ENCODE assay signal across 1 cellular context in genomic region chr15:45179221-45179985, GRCh38.
A peak's percentile ranks its signal among the peaks of the same experiment; 100 is the strongest.
TF ChIP-seq lines count a peak whose summit lies in the region.

No MANE protein-coding gene starts in this region.

TF ChIP-seq in K562, 482 proteins besides CTCF, POLR2A, EP300 and RAD21:
- TF ChIP-seq CTCFL (IDR thresholded peaks at IDR 0.05; ENCODE audit: borderline replicate concordance, insufficient read depth, low read depth, low read length, poor library complexity, severe bottlenecking) (peak; percentile 6), SRSF9 (IDR thresholded peaks at IDR 0.05; ENCODE audit: borderline replicate concordance, low read depth, low read length) (no peak), SMC3 (conservative IDR thresholded peaks at IDR 0.05; ENCODE audit: insufficient read depth, low read depth, low read length) (peak; percentile 49; the same call in 1 of the 2 replicates)
